Comparison of ENCODE assay signal across 14 cellular contexts in genomic region chr20:25500880-25501351, GRCh38.
DNase-seq lines count a peak whose midpoint lies in the region; ATAC-seq, FAIRE-seq and TF ChIP-seq lines count a peak whose summit lies in the region.
"Had no signal": no experiment of that assay in that cellular context is flagged by ENCODE, and none has a peak within 500 bp of the region (broad histone marks: within the 10 kb centered on the region; RNA-seq: fewer than 3 reads in every experiment).

No MANE protein-coding gene starts in this region.

- H2BK5ac ChIP-seq in H1 (ENCODE audit: low read depth, low read length) = no peak overlapping the region

- H3K27ac Mint-ChIP-seq in neural crest cell (ENCODE audit: unreplicated experiment) = peak overlapping the region; percentile 6
- peak overlapping the region in 1 of 2 donors; percentile 55 for H3K27ac Mint-ChIP-seq in activated naive CD4-positive, alpha-beta T cell treated with anti-CD3 and anti-CD28 coated beads, Interleukin-2, amount 50 U/mL, for 72 hours
- H3K27ac Mint-ChIP-seq: GM23338, HFFc6 had no signal

- intact Hi-C loops in cardiac septum (cut with DNase I) = no loop called here

- H3K79me2 ChIP-seq in H1 (ENCODE audit: control insufficient read depth in 1 of 2, insufficient read depth in 2 of 2, low read length in 2 of 2) = no peaks in the 10 kb centered on the region

- no peaks in the 10 kb centered on the region for H3K27me3 Mint-ChIP-seq in neural crest cell (ENCODE audit: low read depth)
- H3K27me3 Mint-ChIP-seq: CD4-positive, CD25-positive, alpha-beta regulatory T cell had no signal

- H3K9me3 ChIP-seq in right atrium auricular region = no peaks in the 10 kb centered on the region
- no peaks in the 10 kb centered on the region for H3K9me3 ChIP-seq in H1 (ENCODE audit: insufficient read depth in 2 of 2, low read depth in 1 of 2, low read length in 1 of 2)
- H3K9me3 ChIP-seq: BLaER1 treated with 17β-estradiol and CSF1 and Interleukin-3, amounts not matched to agents 10 nM and 100 nM had no signal

- no peaks in the 10 kb centered on the region; the same call in 1 of the 2 replicates for H3K79me1 ChIP-seq in H1 (ENCODE audit: low read depth, low read length)

- no peak overlapping the region for H2BK20ac ChIP-seq in H1 (ENCODE audit: low read length)

- H2BK12ac ChIP-seq in H1 (ENCODE audit: low read depth, low read length) = no peak overlapping the region

- H3K23ac ChIP-seq in H1 (ENCODE audit: insufficient read length) = no peak overlapping the region

- H3K36me3 ChIP-seq in right atrium auricular region (peaks cover 6% of the 10 kb centered on the region), H1 (ENCODE audit: control insufficient read depth in 2 of 4, insufficient read depth in 4 of 4, low read length in 3 of 4) (peaks cover 2 to 8% (median 8%) of the 10 kb centered on the region in 4 experiments; a peak in 5 of 8 replicates)
- H3K36me3 ChIP-seq: BLaER1 treated with 17β-estradiol and CSF1 and Interleukin-3, amounts not matched to agents 10 nM and 100 nM had no signal

- peak overlapping the region; percentile 23 for H3K4me3 Mint-ChIP-seq in neural crest cell
- H3K4me3 Mint-ChIP-seq: CD4-positive, CD25-positive, alpha-beta regulatory T cell; GM23338; HFFc6 had no signal

- H2BK120ac ChIP-seq in H1 (replicated peaks; ENCODE audit: low read depth, low read length) = no peak overlapping the region

- H4K91ac ChIP-seq in H1 (replicated peaks; ENCODE audit: insufficient read length, low read length) = no peak overlapping the region

- H3K4me1 ChIP-seq in right atrium auricular region = no peaks in the 10 kb centered on the region
- H3K4me1 ChIP-seq in H1 (replicated peaks in 1 of 4; ENCODE audit: control insufficient read depth in 3 of 4, insufficient read depth in 4 of 4, low read length in 3 of 4) = no peaks in the 10 kb centered on the region; a peak in 1 of 7 replicates

- no peak overlapping the region for H3K4me2 ChIP-seq in H1 (ENCODE audit: insufficient read depth in 1 of 2, low read depth in 2 of 2, low read length in 2 of 2)
- H3K4me2 ChIP-seq: GM23338 had no signal

- no peak overlapping the region for H3K56ac ChIP-seq in H1 (replicated peaks; ENCODE audit: insufficient read length, low read depth, low read length)

- H4K8ac ChIP-seq in H1 (ENCODE audit: extremely low read depth, insufficient read depth, low read length) = peak overlapping the region; percentile 72

- H3K27ac ChIP-seq in right atrium auricular region (no peak overlapping the region), H1 (ENCODE audit: low read depth, low read length) (no peak overlapping the region)
- H3K27ac ChIP-seq: BLaER1 treated with 17β-estradiol and CSF1 and Interleukin-3, amounts not matched to agents 10 nM and 100 nM had no signal

- no peak for TF ChIP-seq EP300 in H1 (IDR thresholded peaks at IDR 0.05; ENCODE audit: borderline replicate concordance in 1 of 2, low read depth in 2 of 2, low read length in 2 of 2)

- no peak overlapping the region for H3K4ac ChIP-seq in H1 (replicated peaks; ENCODE audit: insufficient read length, low read depth, low read length)

- POLR2A ChIA-PET in H1 (lab: Charles Lee; ENCODE audit: partially characterized antibody) = interaction anchor here (1.0 kb wide), 1 partner anchor 31 kb away, joined by 3 read pairs; no protein-coding TSS in a partner anchor

- H3K9ac ChIP-seq in H1 (replicated peaks in 1 of 4; ENCODE audit: extremely low read depth in 1 of 4, low read depth in 3 of 4, low read length in 3 of 4) = no peak overlapping the region
- H3K9ac ChIP-seq: BLaER1 treated with 17β-estradiol and CSF1 and Interleukin-3, amounts not matched to agents 10 nM and 100 nM had no signal

- no peak for TF ChIP-seq POLR2A in H1 (IDR thresholded peaks at IDR 0.05; ENCODE audit: control extremely low read depth in 1 of 2, low read depth in 2 of 2, low read length in 2 of 2)

- H3K27me3 ChIP-seq in right atrium auricular region = no peaks in the 10 kb centered on the region
- H3K27me3 ChIP-seq in H1 (replicated peaks in 1 of 4; ENCODE audit: control insufficient read depth in 3 of 4, extremely low read depth in 1 of 4, insufficient read depth in 3 of 4, low read length in 3 of 4) = no peaks in the 10 kb centered on the region
- H3K27me3 ChIP-seq: BLaER1 treated with 17β-estradiol and CSF1 and Interleukin-3, amounts not matched to agents 10 nM and 100 nM had no signal

- no peak for TF ChIP-seq CTCF in right atrium auricular region (IDR thresholded peaks at IDR 0.05)
- TF ChIP-seq CTCF in H1 (IDR thresholded peaks at IDR 0.05; ENCODE audit: control extremely low read depth in 1 of 3, insufficient read depth in 1 of 3, low read depth in 1 of 3, low read length in 3 of 3) = no peak
- no peak for TF ChIP-seq CTCF in neural crest cell (conservative IDR thresholded peaks at IDR 0.05)

- WGBS in H1 (ENCODE audit: extremely low coverage in 1 of 2, insufficient coverage in 1 of 2, insufficient read length in 1 of 2, insufficient replicate concordance in 2 of 2, low coverage in 1 of 2, low lambda C conversion rate in 2 of 2, missing lambda C conversion rate in 1 of 2), 2 experiments = 93% methylated on average over 13 of the region's 13 CpGs; no CpG with 5 or more reads in 1 of the 2 experiments

- H3K23me2 ChIP-seq in H1 (ENCODE audit: low read depth, low read length) = no peaks in the 10 kb centered on the region

- no peak overlapping the region for H4K5ac ChIP-seq in H1 (ENCODE audit: insufficient read length, low read depth, low read length)

- H3K4me3 ChIP-seq in right atrium auricular region (no peak overlapping the region), H1 (ENCODE audit: extremely low read depth in 1 of 4, insufficient read depth in 2 of 4, low read depth in 3 of 4, low read length in 4 of 4) (no peak overlapping the region)
- H3K4me3 ChIP-seq: BLaER1 treated with 17β-estradiol and CSF1 and Interleukin-3, amounts not matched to agents 10 nM and 100 nM; GM23338 had no signal

- no peak overlapping the region for H3K18ac ChIP-seq in H1 (ENCODE audit: extremely low read depth, low read length)

- DNase-seq in cardiac septum (ENCODE audit: low spot score) (peak; percentile 60), right atrium auricular region (ENCODE audit: low spot score) (no peak), H1 (ENCODE audit: low read depth in 1 of 2, low spot score in 2 of 2) (no peak), neural crest cell (ENCODE audit: low read depth, low spot score) (no peak)
- DNase-seq in activated naive CD4-positive, alpha-beta T cell treated with anti-CD3 and anti-CD28 coated beads, Interleukin-2, amount 50 U/mL, for 72 hours (ENCODE audit: low spot score in 2 of 2) = no peak
- DNase-seq: ACHN; CD4-positive, CD25-positive, alpha-beta regulatory T cell; HCEC 1CT; HFFc6 had no signal

- no peaks in the 10 kb centered on the region for H4K20me1 ChIP-seq in H1 (replicated peaks in 1 of 2; ENCODE audit: control insufficient read depth in 1 of 2, insufficient read depth in 2 of 2, low read length in 2 of 2)

- H3K9me3 Mint-ChIP-seq in neural crest cell = no peaks in the 10 kb centered on the region
- no peaks in the 10 kb centered on the region for H3K9me3 Mint-ChIP-seq in activated naive CD4-positive, alpha-beta T cell treated with anti-CD3 and anti-CD28 coated beads, Interleukin-2, amount 50 U/mL, for 72 hours
- H3K9me3 Mint-ChIP-seq: CD4-positive, CD25-positive, alpha-beta regulatory T cell; GM23338; HFFc6 had no signal

- no peak overlapping the region for H3K14ac ChIP-seq in H1 (ENCODE audit: insufficient read length)

- no peak overlapping the region for H2BK15ac ChIP-seq in H1 (ENCODE audit: low read length)

- H2AK5ac ChIP-seq in H1 (ENCODE audit: low read depth, low read length) = no peak overlapping the region

- FAIRE-seq in H1 (lab: Jason Lieb, UNC) = no peak
- FAIRE-seq: HTR-8/SVneo had no signal

- no peaks in the 10 kb centered on the region for H3K4me1 Mint-ChIP-seq in neural crest cell
- H3K4me1 Mint-ChIP-seq: CD4-positive, CD25-positive, alpha-beta regulatory T cell; GM23338 had no signal

- peaks cover 20% of the 10 kb centered on the region for H3K36me3 Mint-ChIP-seq in neural crest cell (ENCODE audit: low read depth)
- H3K36me3 Mint-ChIP-seq in activated naive CD4-positive, alpha-beta T cell treated with anti-CD3 and anti-CD28 coated beads, Interleukin-2, amount 50 U/mL, for 72 hours = no peaks in the 10 kb centered on the region
- H3K36me3 Mint-ChIP-seq: CD4-positive, CD25-positive, alpha-beta regulatory T cell had no signal

- no peak overlapping the region for H2AFZ ChIP-seq in H1 (ENCODE audit: low read length)
- H2AFZ ChIP-seq: GM23338 had no signal

- ATAC-seq in activated naive CD4-positive, alpha-beta T cell treated with anti-CD3 and anti-CD28 coated beads, Interleukin-2, amount 50 U/mL, for 72 hours = no peak
- ATAC-seq in GM21515 (IDR thresholded peaks at IDR 0.05; ENCODE audit: unreplicated experiment) (no peak), GM21390 (IDR thresholded peaks at IDR 0.05; ENCODE audit: unreplicated experiment) (no peak)
- ATAC-seq: GM23338 had no signal

- no peak for TF ChIP-seq RAD21 in H1 (IDR thresholded peaks at IDR 0.05 in 1 of 2, conservative IDR thresholded peaks at IDR 0.05 in 1 of 2; ENCODE audit: low read depth in 2 of 2, low read length in 2 of 2)

- CTCF ChIA-PET in H1 (lab: Charles Lee; ENCODE audit: partially characterized antibody) = interaction anchor here (1.0 to 2.3 kb wide), 4 partner anchors 9 to 189 kb away, joined by 3 to 6 read pairs (median 4); no protein-coding TSS in a partner anchor

TF ChIP-seq in H1, 55 proteins besides CTCF, POLR2A, EP300 and RAD21:
- TF ChIP-seq TBP (IDR thresholded peaks at IDR 0.05; ENCODE audit: low read depth, low read length) = no peak
- TF ChIP-seq POLR2AphosphoS5 (IDR thresholded peaks at IDR 0.05; ENCODE audit: low read depth, low read length) = 0 out of 2 replicates have a peak, but pooled peaks have one; percentile 0
TF ChIP-seq in H1: peak in this region for 1.
